7 cellular contexts compared by ENCODE assay signal in genomic region chr7:96320437-96320836, GRCh38. TPM values are rescaled to one million over a fixed set of nuclear protein-coding genes. Genes with fewer than 3 reads are reported as not detected.
DNase-seq lines count a peak whose midpoint lies in the region; ATAC-seq and TF ChIP-seq lines count a peak whose summit lies in the region.

No MANE protein-coding gene starts in this region.

- DNase-seq in foreskin keratinocyte (no peak), RKO (ENCODE audit: low spot score) (no peak), HuH-7.5 (ENCODE audit: low spot score) (no peak)

- H3K4me2 ChIP-seq in OCI-LY3 (ENCODE audit: low read length): peak overlapping the region; percentile 85

- peaks cover 61% of the 10 kb centered on the region for H3K79me2 ChIP-seq in OCI-LY3 (ENCODE audit: low read length)

- no peak overlapping the region for H2AFZ ChIP-seq in OCI-LY3 (ENCODE audit: low read depth, low read length)

- H3K4me1 ChIP-seq in OCI-LY3 (ENCODE audit: low read length) (peaks cover 24% of the 10 kb centered on the region), foreskin keratinocyte (peaks cover 5% of the 10 kb centered on the region), stomach smooth muscle (ENCODE audit: control insufficient read depth, insufficient read depth, low read length) (no peaks in the 10 kb centered on the region)

- H3K27ac ChIP-seq in OCI-LY3 (ENCODE audit: low read length) (peak overlapping the region; percentile 78), foreskin keratinocyte (peak overlapping the region; percentile 59), stomach smooth muscle (ENCODE audit: low read length) (no peak overlapping the region)

- H4K20me1 ChIP-seq in OCI-LY3 (ENCODE audit: insufficient read depth, low read length): peaks cover 26% of the 10 kb centered on the region

- H3K9me3 ChIP-seq in OCI-LY3 (ENCODE audit: insufficient read depth, low read length) (no peaks in the 10 kb centered on the region), stomach smooth muscle (ENCODE audit: control insufficient read depth in 2 of 2, low read length in 2 of 2) (no peaks in the 10 kb centered on the region)

- H3K27me3 ChIP-seq in OCI-LY3 (ENCODE audit: low read depth, low read length) (no peaks in the 10 kb centered on the region), foreskin keratinocyte (no peaks in the 10 kb centered on the region), stomach smooth muscle (ENCODE audit: control insufficient read depth in 1 of 2, insufficient read depth in 2 of 2, low read length in 2 of 2) (no peaks in the 10 kb centered on the region)

- H3K4me3 ChIP-seq in OCI-LY3 (ENCODE audit: low read length) (peak overlapping the region; percentile 87), stomach smooth muscle (ENCODE audit: low read length in 2 of 2) (peak overlapping the region; percentile 73 to 90)

- TF ChIP-seq CTCF in OCI-LY3 (IDR thresholded peaks at IDR 0.05; ENCODE audit: low read depth, low read length) (no peak), foreskin keratinocyte (conservative IDR thresholded peaks at IDR 0.05) (no peak)

- H3K9ac ChIP-seq in OCI-LY3 (ENCODE audit: low read length): peak overlapping the region; percentile 89; the same call in 1 of the 2 replicates
- peak overlapping the region in 1 of 2 donors; percentile 78 for H3K9ac ChIP-seq in stomach smooth muscle (ENCODE audit: low read length in 2 of 2)

- H3K36me3 ChIP-seq in OCI-LY3 (replicated peaks; ENCODE audit: low read depth, low read length) (peaks cover 2% of the 10 kb centered on the region), stomach smooth muscle (ENCODE audit: control insufficient read depth in 2 of 2, insufficient read depth in 2 of 2, low read length in 2 of 2) (no peaks in the 10 kb centered on the region)

- ATAC-seq in GM18870 (IDR thresholded peaks at IDR 0.05; ENCODE audit: unreplicated experiment) (peak; percentile 76), HG02623 (IDR thresholded peaks at IDR 0.05; ENCODE audit: unreplicated experiment) (peak; percentile 46), foreskin keratinocyte (no peak)

RNA-seq across cellular contexts. Expression of gene SLC25A13, which starts 1.5 kb away (rescaled TPM):
- total RNA-seq in foreskin keratinocyte: 24.2 and 28.3 TPM in 2 replicates
- 10.2 and 13.8 TPM in 2 replicates for polyA plus RNA-seq in foreskin keratinocyte
